Comparison of ENCODE assay signal across 16 cellular contexts in genomic region chr5:134103998-134104612, GRCh38. TPM values are rescaled to one million over a fixed set of nuclear protein-coding genes. Genes with fewer than 3 reads are reported as not detected.
DNase-seq lines count a peak whose midpoint lies in the region; ATAC-seq and TF ChIP-seq lines count a peak whose summit lies in the region.
"Had no signal": no experiment of that assay in that cellular context is flagged by ENCODE, and none has a peak within 500 bp of the region (broad histone marks: within the 10 kb centered on the region; RNA-seq: fewer than 3 reads in every experiment).

No MANE protein-coding gene starts in this region.

- DNase-seq in CD4-positive, alpha-beta T cell, result peak in 1 of 10 experiments; percentile 31
- peak; percentile 48 for DNase-seq in GM10248 (ENCODE audit: extremely low spot score)
- no peak for DNase-seq in natural killer cell treated with Interleukin-12 subunit alpha and Interleukin-12 subunit beta and Interleukin-15 and Interleukin-18, amount 100 ng/mL, for 72 hours (ENCODE audit: low spot score)
- DNase-seq in Kasumi-1 (lab: John Stamatoyannopoulos, UW), result no peak
- DNase-seq: anterior cingulate cortex, erythroblast, GM23248, heart left ventricle, kidney glomerular epithelial cell, NCI-H82, T1000, transverse colon had no signal

- no peaks in the 10 kb centered on the region for H3K36me3 ChIP-seq in gastroesophageal sphincter
- H3K36me3 ChIP-seq: heart left ventricle, transverse colon had no signal

- ATAC-seq in CD4-positive, alpha-beta T cell (ENCODE audit: poor library complexity), result no peak
- peak; percentile 32 for ATAC-seq in activated T-helper 17 cell treated with anti-CD3 and anti-CD28 coated beads, Interleukin-2, amount 50 U/mL, for 72 hours (replicated peaks)
- no peak for ATAC-seq in natural killer cell treated with Interleukin-12 subunit alpha and Interleukin-12 subunit beta and Interleukin-15 and Interleukin-18, amount 100 ng/mL, for 72 hours
- ATAC-seq in gastroesophageal sphincter (no peak), GM21723 (IDR thresholded peaks at IDR 0.05; ENCODE audit: unreplicated experiment) (no peak)

- POLR2A ChIA-PET in CD4-positive, alpha-beta T cell (lab: Charles Lee), result interaction anchor here (0.9 to 1.8 kb wide), 3 partner anchors 37 to 53 kb away, joined by 3 to 8 read pairs (median 3); no protein-coding TSS in a partner anchor
- POLR2A ChIA-PET in GM10248 (lab: Yijun Ruan, JAX), result interaction anchor here (0.5 to 1.0 kb wide), 2 partner anchors 9 to 10 kb away, joined by 4 to 9 read pairs; partner anchors contain the start of gene TCF7

- peak overlapping the region; percentile 90 for H3K27ac ChIP-seq in CD4-positive, alpha-beta T cell (ENCODE audit: low read depth, low read length)
- no peak overlapping the region for H3K27ac ChIP-seq in gastroesophageal sphincter
- H3K27ac ChIP-seq: GM23248 had no signal

- H3K9me3 Mint-ChIP-seq in CD4-positive, alpha-beta T cell, result no peaks in the 10 kb centered on the region
- no peaks in the 10 kb centered on the region for H3K9me3 Mint-ChIP-seq in activated T-helper 17 cell treated with anti-CD3 and anti-CD28 coated beads, Interleukin-2, amount 50 U/mL, for 72 hours
- H3K9me3 Mint-ChIP-seq in natural killer cell treated with Interleukin-12 subunit alpha and Interleukin-12 subunit beta and Interleukin-15 and Interleukin-18, amount 100 ng/mL, for 72 hours, result no peaks in the 10 kb centered on the region

- H3K27me3 Mint-ChIP-seq in CD4-positive, alpha-beta T cell, result no peaks in the 10 kb centered on the region
- no peaks in the 10 kb centered on the region for H3K27me3 Mint-ChIP-seq in activated T-helper 17 cell treated with anti-CD3 and anti-CD28 coated beads, Interleukin-2, amount 50 U/mL, for 72 hours
- H3K27me3 Mint-ChIP-seq in natural killer cell treated with Interleukin-12 subunit alpha and Interleukin-12 subunit beta and Interleukin-15 and Interleukin-18, amount 100 ng/mL, for 72 hours, result peaks cover 0 to 6% of the 10 kb centered on the region in 2 donors

- TF ChIP-seq POLR2A in gastroesophageal sphincter (IDR thresholded peaks at IDR 0.05), result no peak

- H3K27me3 ChIP-seq in CD4-positive, alpha-beta T cell (ENCODE audit: control insufficient read depth, insufficient read depth, low read length), result no peaks in the 10 kb centered on the region
- H3K27me3 ChIP-seq in gastroesophageal sphincter, result peaks cover 8% of the 10 kb centered on the region
- H3K27me3 ChIP-seq: heart left ventricle, transverse colon had no signal

- H3K4me3 ChIP-seq in gastroesophageal sphincter, result no peak overlapping the region
- H3K4me3 ChIP-seq: GM23248, heart left ventricle, smooth muscle cell, transverse colon had no signal

- intact Hi-C loops in CD4-positive, alpha-beta T cell (cut with DNase I, micrococcal nuclease), result loop anchor here (1.0 to 2.0 kb wide), 6 partner anchors 8 to 63 kb away; no protein-coding TSS in a partner anchor

- 69 to 100% methylated on average over 2 of the region's 11 CpGs for WGBS in gastroesophageal sphincter (ENCODE audit: low coverage in 1 of 2), 2 donors

- H3K27ac Mint-ChIP-seq in CD4-positive, alpha-beta T cell, result peak overlapping the region; percentile 98
- peak overlapping the region; percentile 89 for H3K27ac Mint-ChIP-seq in activated T-helper 17 cell treated with anti-CD3 and anti-CD28 coated beads, Interleukin-2, amount 50 U/mL, for 72 hours
- peak overlapping the region; percentile 60 to 78 for H3K27ac Mint-ChIP-seq in natural killer cell treated with Interleukin-12 subunit alpha and Interleukin-12 subunit beta and Interleukin-15 and Interleukin-18, amount 100 ng/mL, for 72 hours

- no peaks in the 10 kb centered on the region for H3K36me3 Mint-ChIP-seq in CD4-positive, alpha-beta T cell (ENCODE audit: low read depth)
- no peaks in the 10 kb centered on the region for H3K36me3 Mint-ChIP-seq in activated T-helper 17 cell treated with anti-CD3 and anti-CD28 coated beads, Interleukin-2, amount 50 U/mL, for 72 hours (ENCODE audit: low read depth)
- no peaks in the 10 kb centered on the region for H3K36me3 Mint-ChIP-seq in natural killer cell treated with Interleukin-12 subunit alpha and Interleukin-12 subunit beta and Interleukin-15 and Interleukin-18, amount 100 ng/mL, for 72 hours

- CTCF ChIA-PET in CD4-positive, alpha-beta T cell (lab: Charles Lee), result interaction anchor here (0.7 to 5.8 kb wide), 5 partner anchors 7 to 36 kb away, joined by 3 to 77 read pairs (median 27); partner anchors contain the start of gene TCF7
- CTCF ChIA-PET in GM10248 (lab: Yijun Ruan, JAX), result interaction anchor here (0.9 to 5.3 kb wide), 4 partner anchors 14 to 124 kb away, joined by 3 to 38 read pairs (median 18); no protein-coding TSS in a partner anchor

- peak overlapping the region; percentile 80 for H3K4me3 Mint-ChIP-seq in CD4-positive, alpha-beta T cell
- peak overlapping the region; percentile 79 for H3K4me3 Mint-ChIP-seq in activated T-helper 17 cell treated with anti-CD3 and anti-CD28 coated beads, Interleukin-2, amount 50 U/mL, for 72 hours
- peak overlapping the region; percentile 42 for H3K4me3 Mint-ChIP-seq in natural killer cell treated with Interleukin-12 subunit alpha and Interleukin-12 subunit beta and Interleukin-15 and Interleukin-18, amount 100 ng/mL, for 72 hours

- peaks cover 0 to 22% (median 0%) of the 10 kb centered on the region in 3 donors for H3K4me1 ChIP-seq in gastroesophageal sphincter

- TF ChIP-seq CTCF in CD4-positive, alpha-beta T cell (IDR thresholded peaks at IDR 0.05), result no peak
- TF ChIP-seq CTCF in GM10248 (IDR thresholded peaks at IDR 0.05; ENCODE audit: control extremely low read depth, extremely low read depth, low read depth, missing control alignments) (no peak), gastroesophageal sphincter (IDR thresholded peaks at IDR 0.05) (no peak)

- TF ChIP-seq EP300 in gastroesophageal sphincter (IDR thresholded peaks at IDR 0.05), result no peak

- no peaks in the 10 kb centered on the region for H3K9me3 ChIP-seq in CD4-positive, alpha-beta T cell (ENCODE audit: control insufficient read depth, low read length)
- H3K9me3 ChIP-seq in gastroesophageal sphincter, result no peaks in the 10 kb centered on the region
- H3K9me3 ChIP-seq: heart left ventricle, transverse colon had no signal

- peaks cover 96% of the 10 kb centered on the region for H3K4me1 Mint-ChIP-seq in CD4-positive, alpha-beta T cell (ENCODE audit: low read depth)
- peaks cover 38% of the 10 kb centered on the region for H3K4me1 Mint-ChIP-seq in activated T-helper 17 cell treated with anti-CD3 and anti-CD28 coated beads, Interleukin-2, amount 50 U/mL, for 72 hours
- H3K4me1 Mint-ChIP-seq in natural killer cell treated with Interleukin-12 subunit alpha and Interleukin-12 subunit beta and Interleukin-15 and Interleukin-18, amount 100 ng/mL, for 72 hours (ENCODE audit: low read depth in 2 of 2), result peaks cover 44 to 60% of the 10 kb centered on the region in 2 donors

RNA-seq across cellular contexts. Expression of gene TCF7, which starts 10.4 kb away (rescaled TPM):
- total RNA-seq in CD4-positive, alpha-beta T cell, result 100 to 1,000 TPM; 480 to 493 TPM
- total RNA-seq in activated T-helper 17 cell treated with anti-CD3 and anti-CD28 coated beads, Interleukin-2, amount 50 U/mL, for 72 hours, result 10 to 100 TPM in 1 of 2 donors, 1 to 10 TPM in 1; 5.9 to 42.2 TPM
- 1 to 10 TPM; 2.6 to 6.1 TPM for total RNA-seq in natural killer cell treated with Interleukin-12 subunit alpha and Interleukin-12 subunit beta and Interleukin-15 and Interleukin-18, amount 100 ng/mL, for 72 hours
- 1 to 10 TPM in 2 of 4 donors, under 1 TPM in 2; 0.94 to 1.4 (median 1.1) TPM for total RNA-seq in gastroesophageal sphincter

Comparison
In these comparisons a context has a peak if more than half of its experiments do, and no peak if none do; other contexts are left out.
1. RNA of gene TCF7, which starts 10.4 kb away (total RNA-seq): 480 to 493 TPM in CD4-positive, alpha-beta T cell; 5.9 to 42.2 TPM in activated T-helper 17 cell treated with anti-CD3 and anti-CD28 coated beads, Interleukin-2, amount 50 U/mL, for 72 hours, 2.6 to 6.1 TPM in natural killer cell treated with Interleukin-12 subunit alpha and Interleukin-12 subunit beta and Interleukin-15 and Interleukin-18, amount 100 ng/mL, for 72 hours and 0.94 to 1.4 TPM in gastroesophageal sphincter; every median in the first group is over 10 times any median in the second.
2. Peak in every context shown above with its lines, with median percentiles within 50 percentile points of each other: H3K27ac Mint-ChIP-seq and H3K4me3 Mint-ChIP-seq.